21 cellular contexts compared by ENCODE assay signal in genomic region chr13:89943139-89943538, GRCh38.
A peak's percentile ranks its signal among the peaks of the same experiment; 100 is the strongest.
DNase-seq lines count a peak whose midpoint lies in the region; ATAC-seq and FAIRE-seq lines count a peak whose summit lies in the region.
"Had no signal": no experiment of that assay in that cellular context is flagged by ENCODE, and none has a peak within 500 bp of the region (broad histone marks: within the 10 kb centered on the region; RNA-seq: fewer than 3 reads in every experiment).

No MANE protein-coding gene starts in this region.

- FAIRE-seq in A204.1 (lab: Jason Lieb, UNC): peak; percentile 61
- FAIRE-seq in TTC549 (lab: Jason Lieb, UNC): peak; percentile 17
- FAIRE-seq in frontal cortex (lab: Jason Lieb, UNC): peak; percentile 70
- FAIRE-seq: A549, GM12892, GM19239, H1 had no signal

- DNase-seq in frontal cortex (ENCODE audit: low spot score in 2 of 2): no peak
- DNase-seq in stimulated activated CD4-positive, alpha-beta T cell treated with anti-CD3 and anti-CD28 coated beads, Interleukin-15, amount 100 ng/mL, for 24 hours: no peak
- DNase-seq in activated CD4-positive, alpha-beta T cell treated with anti-CD3 and anti-CD28 coated beads for 1 hour: no peak
- DNase-seq: ACHN; AML-193; BE2C; Calu3; CD4-positive, alpha-beta T cell; COR-L47; DMS53; DMS79 treated with DMSO at 0.1 percent for 48 hours; GM23248; H7; HCEC 1CT had no signal

- ATAC-seq in GM18520 (IDR thresholded peaks at IDR 0.05; ENCODE audit: unreplicated experiment): no peak
- ATAC-seq: A549 had no signal
